15 cellular contexts compared by ENCODE assay signal in genomic region chr2:102030502-102030854, GRCh38. TPM values are rescaled to one million over a fixed set of nuclear protein-coding genes. Genes with fewer than 3 reads are reported as not detected.
DNase-seq lines count a peak whose midpoint lies in the region; ATAC-seq and TF ChIP-seq lines count a peak whose summit lies in the region.
"Had no signal": no experiment of that assay in that cellular context is flagged by ENCODE, and none has a peak within 500 bp of the region (broad histone marks: within the 10 kb centered on the region; RNA-seq: fewer than 3 reads in every experiment).

No MANE protein-coding gene starts in this region.

- peaks cover 0 to 56% of the 10 kb centered on the region in 2 donors for H3K36me3 ChIP-seq in left lung
- no peaks in the 10 kb centered on the region for H3K36me3 ChIP-seq in lower lobe of right lung
- no peaks in the 10 kb centered on the region for H3K36me3 ChIP-seq in upper lobe of left lung
- no peaks in the 10 kb centered on the region for H3K36me3 ChIP-seq in Peyer's patch

- H3K27ac ChIP-seq in HL-60 (replicated peaks) (peak overlapping the region; percentile 63), left lung (peak overlapping the region; percentile 41 to 49), lower lobe of right lung (peak overlapping the region; percentile 25), upper lobe of left lung (peak overlapping the region in 3 of 4 donors; percentile 44 to 48 (median 46)), Peyer's patch (peak overlapping the region in 1 of 4 donors; percentile 18)
- H3K27ac ChIP-seq: 22Rv1 had no signal

- H3K4me1 ChIP-seq in left lung (peaks cover 32 to 84% of the 10 kb centered on the region in 2 donors), lower lobe of right lung (peaks cover 74% of the 10 kb centered on the region), upper lobe of left lung (peaks cover 37 to 61% (median 49%) of the 10 kb centered on the region in 4 donors), Peyer's patch (peaks cover 0 to 17% (median 0%) of the 10 kb centered on the region in 4 donors)

- TF ChIP-seq CTCF in HL-60 (IDR thresholded peaks at IDR 0.05; ENCODE audit: insufficient read depth, low read length), result no peak
- TF ChIP-seq CTCF in left lung (IDR thresholded peaks at IDR 0.05), result no peak
- TF ChIP-seq CTCF in lower lobe of right lung (IDR thresholded peaks at IDR 0.05), result no peak
- no peak for TF ChIP-seq CTCF in upper lobe of left lung (IDR thresholded peaks at IDR 0.05)
- TF ChIP-seq CTCF in Peyer's patch (IDR thresholded peaks at IDR 0.05), result no peak

- no peak for DNase-seq in HL-60 (ENCODE audit: low read depth in 1 of 2, low spot score in 1 of 2)
- no peak for DNase-seq in left lung
- DNase-seq in lower lobe of right lung, result no peak
- DNase-seq in upper lobe of left lung, result no peak
- no peak for DNase-seq in ureter (ENCODE audit: low spot score)
- DNase-seq in Peyer's patch, result no peak
- DNase-seq in DMS 273 (lab: John Stamatoyannopoulos, UW; ENCODE audit: unreplicated experiment), result no peak
- DNase-seq: CD8-positive, alpha-beta T cell; COR-L47; DMS53; GF-D8; GOT3; H9 had no signal

- H3K9me3 ChIP-seq in left lung, result no peaks in the 10 kb centered on the region
- no peaks in the 10 kb centered on the region for H3K9me3 ChIP-seq in lower lobe of right lung
- H3K9me3 ChIP-seq in upper lobe of left lung, result no peaks in the 10 kb centered on the region
- no peaks in the 10 kb centered on the region for H3K9me3 ChIP-seq in Peyer's patch

- 32 to 70% methylated on average over 1 of the region's 1 CpG for WGBS in upper lobe of left lung, 2 donors

- H3K27me3 ChIP-seq in HL-60 (ENCODE audit: insufficient read depth, poor library complexity, severe bottlenecking) (no peaks in the 10 kb centered on the region), left lung (no peaks in the 10 kb centered on the region), lower lobe of right lung (ENCODE audit: low read depth) (no peaks in the 10 kb centered on the region), upper lobe of left lung (no peaks in the 10 kb centered on the region), Peyer's patch (no peaks in the 10 kb centered on the region)

- no peak for TF ChIP-seq POLR2A in upper lobe of left lung (IDR thresholded peaks at IDR 0.05)
- TF ChIP-seq POLR2A in Peyer's patch (IDR thresholded peaks at IDR 0.05), result no peak

- intact Hi-C loops in left lung (cut with DNase I) (no loop called here), lower lobe of right lung (cut with DNase I) (no loop called here)

- no peak overlapping the region for H3K4me3 ChIP-seq in HL-60 (replicated peaks; ENCODE audit: insufficient read depth, low read length)
- H3K4me3 ChIP-seq in left lung, result no peak overlapping the region
- no peak overlapping the region for H3K4me3 ChIP-seq in lower lobe of right lung
- H3K4me3 ChIP-seq in upper lobe of left lung, result no peak overlapping the region
- H3K4me3 ChIP-seq in Peyer's patch, result no peak overlapping the region

- ATAC-seq in left lung (no peak), lower lobe of right lung (no peak), upper lobe of left lung (ENCODE audit: low FRiP score in 2 of 2) (no peak)
- ATAC-seq: CD8-positive, alpha-beta T cell had no signal

- no peak for TF ChIP-seq EP300 in upper lobe of left lung (IDR thresholded peaks at IDR 0.05)

RNA-seq across cellular contexts. Expression of gene IL1R2, which starts 38.7 kb away (rescaled TPM):
- 100 to 1,000 TPM in 1 of 2 donors, 1 to 10 TPM in 1; 4.9 to 195 TPM for total RNA-seq in left lung
- total RNA-seq in lower lobe of right lung, result 23.3 TPM
- 10 to 100 TPM; 24.7 to 84.8 (median 60.0) TPM for total RNA-seq in upper lobe of left lung
- total RNA-seq in ureter, result 5.9 TPM
- 10 to 100 TPM in 2 of 4 donors, 1 to 10 TPM in 2; 2.3 to 18.2 (median 7.0) TPM for total RNA-seq in Peyer's patch
- total RNA-seq: A673; CD8-positive, alpha-beta T cell; H9 had no signal
